ENCODE assay signal across 12 cellular contexts in the genomic region with DNA sequence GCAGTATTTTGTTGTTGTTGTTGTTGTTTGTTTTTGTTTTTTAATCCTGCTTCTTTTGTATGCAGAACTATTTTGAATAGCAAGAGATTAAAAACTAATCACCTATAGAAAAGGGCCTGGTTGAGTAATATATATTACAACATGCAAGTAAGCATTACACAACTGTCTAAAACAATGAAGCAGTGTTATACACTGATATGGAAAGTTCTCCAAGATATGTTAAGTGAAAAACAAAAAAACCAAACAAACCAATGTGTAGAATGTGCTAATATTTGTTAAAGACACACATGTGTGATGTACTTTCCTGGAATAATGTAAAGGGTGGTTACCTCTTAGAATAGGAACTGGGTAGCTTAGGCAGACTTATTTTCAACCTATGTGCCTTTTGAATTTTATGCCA.
DNase-seq lines count a peak whose midpoint lies in the region; ATAC-seq and TF ChIP-seq lines count a peak whose summit lies in the region.
"Had no signal": no experiment of that assay in that cellular context is flagged by ENCODE, and none has a peak within 500 bp of the region (broad histone marks: within the 10 kb centered on the region; RNA-seq: fewer than 3 reads in every experiment).

No MANE protein-coding gene starts in this region.

- no peaks in the 10 kb centered on the region for H3K27me3 Mint-ChIP-seq in CD14-positive monocyte (ENCODE audit: low read depth in 3 of 3)
- peaks cover 2 to 3% (median 2%) of the 10 kb centered on the region in 3 donors for H3K27me3 Mint-ChIP-seq in immature natural killer cell (ENCODE audit: low read depth in 3 of 3)
- H3K27me3 Mint-ChIP-seq: B cell had no signal

- intact Hi-C loops in CD14-positive monocyte (cut with micrococcal nuclease), result loop anchor here in 1 of 2 donors (10.0 kb wide), 1 partner anchor 47 kb away; no protein-coding TSS in a partner anchor
- intact Hi-C loops in esophagus muscularis mucosa (cut with DNase I), result no loop called here
- intact Hi-C loops in ascending aorta (cut with DNase I), result no loop called here

- H3K4me3 Mint-ChIP-seq in CD14-positive monocyte (no peak overlapping the region), immature natural killer cell (no peak overlapping the region)
- H3K4me3 Mint-ChIP-seq: B cell; CD8-positive, alpha-beta T cell had no signal

- H3K36me3 ChIP-seq in RWPE2 (ENCODE audit: low read depth) (no peaks in the 10 kb centered on the region), esophagus muscularis mucosa (no peaks in the 10 kb centered on the region), ascending aorta (no peaks in the 10 kb centered on the region)

- H3K27ac ChIP-seq in HL-60 (replicated peaks) (peak overlapping the region; percentile 75), RWPE2 (ENCODE audit: poor library complexity, severe bottlenecking) (no peak overlapping the region), esophagus muscularis mucosa (replicated peaks in 1 of 4) (no peak overlapping the region), ascending aorta (no peak overlapping the region)

- H3K27me3 ChIP-seq in HL-60 (ENCODE audit: insufficient read depth, poor library complexity, severe bottlenecking) (no peaks in the 10 kb centered on the region), RWPE2 (ENCODE audit: insufficient read depth, poor library complexity, severe bottlenecking) (no peaks in the 10 kb centered on the region), esophagus muscularis mucosa (no peaks in the 10 kb centered on the region), ascending aorta (no peaks in the 10 kb centered on the region)

- peak overlapping the region; percentile 78 to 96 (median 93) for H3K27ac Mint-ChIP-seq in CD14-positive monocyte
- H3K27ac Mint-ChIP-seq in immature natural killer cell, result no peak overlapping the region
- H3K27ac Mint-ChIP-seq: B cell; CD8-positive, alpha-beta T cell had no signal

- no peak overlapping the region for H3K4me3 ChIP-seq in HL-60 (replicated peaks; ENCODE audit: insufficient read depth, low read length)
- no peak overlapping the region for H3K4me3 ChIP-seq in RWPE2 (ENCODE audit: severe bottlenecking)
- H3K4me3 ChIP-seq in fibroblast of the aortic adventitia (ENCODE audit: low read depth, low read length), result no peak overlapping the region
- H3K4me3 ChIP-seq in esophagus muscularis mucosa, result no peak overlapping the region
- no peak overlapping the region for H3K4me3 ChIP-seq in ascending aorta

- H3K4me1 Mint-ChIP-seq in CD14-positive monocyte, result peaks cover 47% of the 10 kb centered on the region
- peaks cover 5 to 14% of the 10 kb centered on the region in 2 donors for H3K4me1 Mint-ChIP-seq in immature natural killer cell

- no peaks in the 10 kb centered on the region for H3K4me1 ChIP-seq in RWPE2 (ENCODE audit: insufficient read depth, poor library complexity, severe bottlenecking)
- H3K4me1 ChIP-seq in esophagus muscularis mucosa, result peaks cover 0 to 3% (median 0%) of the 10 kb centered on the region in 4 donors
- H3K4me1 ChIP-seq in ascending aorta, result no peaks in the 10 kb centered on the region

- no peak for TF ChIP-seq EP300 in esophagus muscularis mucosa (IDR thresholded peaks at IDR 0.05)

- TF ChIP-seq CTCF in CD14-positive monocyte (IDR thresholded peaks at IDR 0.05), result no peak
- TF ChIP-seq CTCF in HL-60 (IDR thresholded peaks at IDR 0.05; ENCODE audit: insufficient read depth, low read length), result no peak
- no peak for TF ChIP-seq CTCF in RWPE2 (IDR thresholded peaks at IDR 0.05; ENCODE audit: poor library complexity, severe bottlenecking)
- TF ChIP-seq CTCF in fibroblast of the aortic adventitia (IDR thresholded peaks at IDR 0.05; ENCODE audit: insufficient read depth, low read length), result no peak
- no peak for TF ChIP-seq CTCF in esophagus muscularis mucosa (IDR thresholded peaks at IDR 0.05)
- TF ChIP-seq CTCF in ascending aorta (IDR thresholded peaks at IDR 0.05), result no peak

- no peaks in the 10 kb centered on the region for H3K36me3 Mint-ChIP-seq in CD14-positive monocyte
- H3K36me3 Mint-ChIP-seq in immature natural killer cell, result no peaks in the 10 kb centered on the region
- H3K36me3 Mint-ChIP-seq: CD8-positive, alpha-beta T cell had no signal

- DNase-seq in CD14-positive monocyte (ENCODE audit: low spot score) (no peak), HL-60 (ENCODE audit: low read depth in 1 of 2, low spot score in 1 of 2) (peak in 1 of 2 experiments; percentile 48), RWPE2 (ENCODE audit: low spot score) (no peak), fibroblast of the aortic adventitia (ENCODE audit: low read depth) (peak; percentile 22), esophagus muscularis mucosa (ENCODE audit: extremely low spot score) (no peak), ascending aorta (ENCODE audit: low spot score in 2 of 2) (no peak), immature natural killer cell (no peak)
- DNase-seq: GF-D8, KG1, NCI-H2029 had no signal

- peak; percentile 58; the same call in 2 of the 3 replicates for ATAC-seq in RWPE2 (ENCODE audit: low read depth)

- H3K9me3 Mint-ChIP-seq in CD14-positive monocyte (no peaks in the 10 kb centered on the region), immature natural killer cell (no peaks in the 10 kb centered on the region)
- H3K9me3 Mint-ChIP-seq: CD8-positive, alpha-beta T cell had no signal

- TF ChIP-seq POLR2A in esophagus muscularis mucosa (IDR thresholded peaks at IDR 0.05; ENCODE audit: low read depth), result no peak

- no peaks in the 10 kb centered on the region for H3K9me3 ChIP-seq in RWPE2 (ENCODE audit: severe bottlenecking)
- no peaks in the 10 kb centered on the region for H3K9me3 ChIP-seq in esophagus muscularis mucosa
- H3K9me3 ChIP-seq in ascending aorta, result no peaks in the 10 kb centered on the region

Comparison
In these comparisons a context has a peak if more than half of its experiments do, and no peak if none do; other contexts are left out.
1. H3K27ac Mint-ChIP-seq: peak in CD14-positive monocyte (7 of 7); none in immature natural killer cell (0 of 6).